21 cellular contexts compared by ENCODE assay signal in genomic region chr14:105043656-105044055, GRCh38. TPM values are rescaled to one million over a fixed set of nuclear protein-coding genes. Genes with fewer than 3 reads are reported as not detected.
"Had no signal": no experiment of that assay in that cellular context is flagged by ENCODE, and none has a peak within 500 bp of the region (broad histone marks: within the 10 kb centered on the region; RNA-seq: fewer than 3 reads in every experiment).

No MANE protein-coding gene starts in this region.

- H3K4me3 ChIP-seq: body of pancreas, colonic mucosa, thyroid gland had no signal

- H3K4me1 ChIP-seq: colonic mucosa had no signal

- H3K4me3 Mint-ChIP-seq: activated B cell treated with CpG ODN at 0.5 μM for 24 hours; activated CD8-positive, alpha-beta T cell treated with anti-CD3 and anti-CD28 coated beads for 36 hours; activated naive CD8-positive, alpha-beta T cell; nephron; stimulated activated naive B cell treated with anti-CD40 and anti-IgM and Interleukin-4, amounts not matched to agents 10 μg/mL and 1 μg/mL and 100 μg/mL, for 72 hours had no signal

- H3K27ac Mint-ChIP-seq: activated B cell treated with CpG ODN at 0.5 μM for 24 hours; activated CD8-positive, alpha-beta T cell treated with anti-CD3 and anti-CD28 coated beads for 36 hours; activated naive CD8-positive, alpha-beta T cell; nephron had no signal

- H3K9me3 ChIP-seq: body of pancreas, colonic mucosa, thyroid gland had no signal

- ATAC-seq: activated CD8-positive, alpha-beta T cell treated with anti-CD3 and anti-CD28 coated beads for 36 hours; body of pancreas; foreskin keratinocyte; left ventricle myocardium superior; stimulated activated naive B cell treated with anti-CD40 and anti-IgM and Interleukin-4, amounts not matched to agents 10 μg/mL and 1 μg/mL and 100 μg/mL, for 72 hours had no signal

- H3K27me3 ChIP-seq: body of pancreas, colonic mucosa, foreskin keratinocyte, thyroid gland had no signal

- H3K27me3 Mint-ChIP-seq: activated B cell treated with CpG ODN at 0.5 μM for 24 hours; activated naive CD8-positive, alpha-beta T cell had no signal

- H3K36me3 Mint-ChIP-seq: activated naive CD8-positive, alpha-beta T cell had no signal

- H3K36me3 ChIP-seq: colonic mucosa, thyroid gland had no signal

- DNase-seq: activated B cell treated with CpG ODN at 0.5 μM for 24 hours; activated CD4-positive, alpha-beta T cell treated with anti-CD3 and anti-CD28 coated beads for 48 hours; activated CD8-positive, alpha-beta T cell treated with anti-CD3 and anti-CD28 coated beads for 36 hours; activated gamma-delta T cell treated with Interleukin-2 at 50 U/mL for 16 hours; activated T-cell treated with anti-CD3 and anti-CD28 coated beads, Interleukin-2, amount 50 U/mL, for 48 hours; amniotic stem cell; body of pancreas; central memory CD4-positive, alpha-beta T cell; colonic mucosa; effector CD4-positive, alpha-beta T cell; foreskin keratinocyte; glutamatergic neuron; hypothalamus; left ventricle myocardium superior; occipital lobe; stimulated activated naive B cell treated with anti-CD40 and anti-IgM and Interleukin-4, amounts not matched to agents 10 μg/mL and 1 μg/mL and 100 μg/mL, for 72 hours; thyroid gland had no signal

- H3K9me3 Mint-ChIP-seq: activated B cell treated with CpG ODN at 0.5 μM for 24 hours; activated CD8-positive, alpha-beta T cell treated with anti-CD3 and anti-CD28 coated beads for 36 hours; nephron; stimulated activated naive B cell treated with anti-CD40 and anti-IgM and Interleukin-4, amounts not matched to agents 10 μg/mL and 1 μg/mL and 100 μg/mL, for 72 hours had no signal

- H3K27ac ChIP-seq: body of pancreas, colonic mucosa, foreskin keratinocyte, thyroid gland had no signal

- FAIRE-seq: endothelial cell of umbilical vein, urothelium cell line had no signal

RNA-seq across cellular contexts. Expression of gene GPR132, which starts 21.6 kb away (rescaled TPM):
- total RNA-seq: endothelial cell of umbilical vein, foreskin keratinocyte had no signal
- polyA plus RNA-seq: endothelial cell of umbilical vein, foreskin keratinocyte had no signal
